ENCODE assay signal across 29 cellular contexts in the genomic region with DNA sequence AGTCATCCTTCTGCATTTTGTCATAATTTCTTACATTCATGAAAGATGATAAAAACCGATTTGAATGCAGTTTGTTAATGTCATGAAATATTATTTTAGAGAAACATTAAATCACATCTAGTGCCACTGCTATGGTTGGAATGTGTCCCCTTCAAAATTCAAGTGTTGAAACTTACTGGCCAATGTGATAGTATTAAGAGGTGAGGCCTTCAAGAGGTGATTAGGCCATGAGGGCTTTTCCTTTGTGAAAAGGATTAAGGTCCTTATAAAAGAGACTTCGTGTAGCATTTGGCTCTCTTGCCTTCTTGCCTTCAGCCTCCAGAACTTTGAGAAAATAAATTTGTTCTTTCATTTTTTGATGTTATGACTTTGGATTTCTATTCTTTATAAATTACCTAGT.
"Had no signal": no experiment of that assay in that cellular context is flagged by ENCODE, and none has a peak within 500 bp of the region (broad histone marks: within the 10 kb centered on the region; RNA-seq: fewer than 3 reads in every experiment).

No MANE protein-coding gene starts in this region.

- DNase-seq: naive thymus-derived CD8-positive, alpha-beta T cell; nephron progenitor cell; occipital lobe; ovary; posterior cingulate gyrus; psoas muscle; right cardiac atrium; right lobe of liver; sigmoid colon; small intestine; stimulated activated CD4-positive, alpha-beta T cell treated with anti-CD3 and anti-CD28 coated beads, Interleukin-15, amount 100 ng/mL, for 24 hours; stimulated activated CD4-positive, alpha-beta T cell treated with anti-CD3 and anti-CD28 coated beads, Interleukin-2, amount 100 ng/mL, for 24 hours; stimulated activated CD4-positive, alpha-beta T cell treated with anti-CD3 and anti-CD28 coated beads, Interleukin-2, amount 100 ng/mL, for 48 hours; stimulated activated CD4-positive, alpha-beta T cell treated with anti-CD3 and anti-CD28 coated beads, Interleukin-4, amount 100 ng/mL, for 24 hours; stimulated activated naive B cell treated with anti-CD40 and anti-IgM and Interleukin-4, amounts not matched to agents 10 μg/mL and 1 μg/mL and 100 μg/mL, for 72 hours; stimulated activated naive CD4-positive, alpha-beta T cell treated with Interleukin-2 at 50 U/mL for 16 hours; stomach; thyroid gland; trophoblast cell; upper lobe of left lung; uterus had no signal

- H3K9ac ChIP-seq: parathyroid adenoma had no signal

- H3K9me3 Mint-ChIP-seq: naive thymus-derived CD8-positive, alpha-beta T cell; natural killer cell treated with Interleukin-12 subunit alpha and Interleukin-12 subunit beta and Interleukin-15 and Interleukin-18, amount 100 ng/mL, for 72 hours; stimulated activated effector memory CD8-positive, alpha-beta T cell treated with anti-CD3 and anti-CD28 coated beads, Interleukin-12 subunit alpha, Interleukin-12 subunit beta, amount 100 ng/mL, for 72 hours; stimulated activated naive B cell treated with anti-CD40 and anti-IgM and Interleukin-4, amounts not matched to agents 10 μg/mL and 1 μg/mL and 100 μg/mL, for 72 hours; stimulated activated naive CD8-positive, alpha-beta T cell treated with anti-CD3 and anti-CD28 coated beads, Interleukin-15, Interleukin-2, amounts not matched to agents 100 ng/mL and 50 ng/mL, for 24 hours had no signal

- H3K4me1 ChIP-seq: parathyroid adenoma, psoas muscle, sigmoid colon, thyroid gland, tibial nerve, upper lobe of left lung, uterus had no signal

- H3K36me3 Mint-ChIP-seq: natural killer cell treated with Interleukin-12 subunit alpha and Interleukin-12 subunit beta and Interleukin-15 and Interleukin-18, amount 100 ng/mL, for 72 hours; stimulated activated effector memory CD8-positive, alpha-beta T cell treated with anti-CD3 and anti-CD28 coated beads, Interleukin-12 subunit alpha, Interleukin-12 subunit beta, amount 100 ng/mL, for 72 hours; stimulated activated naive B cell treated with anti-CD40 and anti-IgM and Interleukin-4, amounts not matched to agents 10 μg/mL and 1 μg/mL and 100 μg/mL, for 72 hours had no signal

- H3K36me3 ChIP-seq: ovary, right lobe of liver, sigmoid colon, stomach, thoracic aorta, thyroid gland, tibial nerve, upper lobe of left lung, uterus had no signal

- H3K79me2 ChIP-seq: parathyroid adenoma had no signal

- H3K4me1 Mint-ChIP-seq: naive thymus-derived CD8-positive, alpha-beta T cell; nephron progenitor cell; neural crest cell; stimulated activated effector memory CD8-positive, alpha-beta T cell treated with anti-CD3 and anti-CD28 coated beads, Interleukin-12 subunit alpha, Interleukin-12 subunit beta, amount 100 ng/mL, for 72 hours had no signal

- H3K27ac Mint-ChIP-seq: naive thymus-derived CD8-positive, alpha-beta T cell; natural killer cell treated with Interleukin-12 subunit alpha and Interleukin-12 subunit beta and Interleukin-15 and Interleukin-18, amount 100 ng/mL, for 72 hours; nephron progenitor cell; progenitor cell of endocrine pancreas; stimulated activated effector memory CD8-positive, alpha-beta T cell treated with anti-CD3 and anti-CD28 coated beads, Interleukin-12 subunit alpha, Interleukin-12 subunit beta, amount 100 ng/mL, for 72 hours; stimulated activated naive B cell treated with anti-CD40 and anti-IgM and Interleukin-4, amounts not matched to agents 10 μg/mL and 1 μg/mL and 100 μg/mL, for 72 hours; stimulated activated naive CD8-positive, alpha-beta T cell treated with anti-CD3 and anti-CD28 coated beads, Interleukin-15, Interleukin-2, amounts not matched to agents 100 ng/mL and 50 ng/mL, for 24 hours had no signal

- H3K4me3 ChIP-seq: ovary, psoas muscle, right lobe of liver, sigmoid colon, stomach, thoracic aorta, thyroid gland, tibial nerve, upper lobe of left lung, uterus had no signal

- H2AFZ ChIP-seq: parathyroid adenoma had no signal

- H3K4me3 Mint-ChIP-seq: naive thymus-derived CD8-positive, alpha-beta T cell; natural killer cell treated with Interleukin-12 subunit alpha and Interleukin-12 subunit beta and Interleukin-15 and Interleukin-18, amount 100 ng/mL, for 72 hours; nephron progenitor cell; neural crest cell; stimulated activated effector memory CD8-positive, alpha-beta T cell treated with anti-CD3 and anti-CD28 coated beads, Interleukin-12 subunit alpha, Interleukin-12 subunit beta, amount 100 ng/mL, for 72 hours; stimulated activated naive B cell treated with anti-CD40 and anti-IgM and Interleukin-4, amounts not matched to agents 10 μg/mL and 1 μg/mL and 100 μg/mL, for 72 hours; stimulated activated naive CD8-positive, alpha-beta T cell treated with anti-CD3 and anti-CD28 coated beads, Interleukin-15, Interleukin-2, amounts not matched to agents 100 ng/mL and 50 ng/mL, for 24 hours had no signal

- H3K27me3 ChIP-seq: ovary, right lobe of liver, sigmoid colon, stomach, thyroid gland, tibial nerve, upper lobe of left lung, uterus had no signal

- ATAC-seq: naive thymus-derived CD8-positive, alpha-beta T cell; natural killer cell treated with Interleukin-12 subunit alpha and Interleukin-12 subunit beta and Interleukin-15 and Interleukin-18, amount 100 ng/mL, for 72 hours; psoas muscle; right cardiac atrium; right lobe of liver; stimulated activated effector memory CD8-positive, alpha-beta T cell treated with anti-CD3 and anti-CD28 coated beads, Interleukin-12 subunit alpha, Interleukin-12 subunit beta, amount 100 ng/mL, for 72 hours; stimulated activated naive B cell treated with anti-CD40 and anti-IgM and Interleukin-4, amounts not matched to agents 10 μg/mL and 1 μg/mL and 100 μg/mL, for 72 hours had no signal

- H3K9me3 ChIP-seq: ovary, psoas muscle, right lobe of liver, sigmoid colon, stomach, thoracic aorta, thyroid gland, tibial nerve, upper lobe of left lung, uterus had no signal

- H3K27me3 Mint-ChIP-seq: progenitor cell of endocrine pancreas had no signal

- H3K27ac ChIP-seq: ovary, parathyroid adenoma, psoas muscle, right lobe of liver, sigmoid colon, stomach, thoracic aorta, thyroid gland, tibial nerve, upper lobe of left lung, uterus had no signal
